ENCODE assay signal across 1 cellular context in genomic region chr22:41832553-41833368, GRCh38.
TF ChIP-seq lines count a peak whose summit lies in the region.

Gene SREBF2 (plus strand): TSS chr22:41833105. CDS start chr22:41833271, 166 bp downstream.

TF ChIP-seq in WTC11, 78 proteins besides CTCF, POLR2A, EP300 and RAD21 (continued from another document):
- TF ChIP-seq TEAD1 (CRISPR knock-in tag; IDR thresholded peaks at IDR 0.05) (0 out of 2 replicates have a peak, but pooled peaks have one; percentile 62), FOXP1 (CRISPR knock-in tag; IDR thresholded peaks at IDR 0.05; ENCODE audit: borderline replicate concordance) (peak; percentile 71), ETV6 (CRISPR knock-in tag; IDR thresholded peaks at IDR 0.05) (peak; percentile 90), USF1 (CRISPR knock-in tag; IDR thresholded peaks at IDR 0.05) (0 out of 2 replicates have a peak, but pooled peaks have one; percentile 34), ZNF232 (CRISPR knock-in tag; IDR thresholded peaks at IDR 0.05) (0 out of 2 replicates have a peak, but pooled peaks have one; percentile 6), HMGA2 (CRISPR knock-in tag; IDR thresholded peaks at IDR 0.05) (peak; percentile 67; the same call in 1 of the 2 replicates), SP1 (CRISPR knock-in tag; conservative IDR thresholded peaks at IDR 0.05) (peak; percentile 95), CDX4 (CRISPR knock-in tag; IDR thresholded peaks at IDR 0.05; ENCODE audit: borderline replicate concordance) (no peak), JUN (CRISPR knock-in tag; IDR thresholded peaks at IDR 0.05) (peak; percentile 19; the same call in 1 of the 2 replicates), FOXJ3 (CRISPR knock-in tag; IDR thresholded peaks at IDR 0.05; ENCODE audit: borderline replicate concordance) (no peak), GABPB1 (CRISPR knock-in tag; IDR thresholded peaks at IDR 0.05) (peak; percentile 94), MYBL2 (CRISPR knock-in tag; IDR thresholded peaks at IDR 0.05) (0 out of 2 replicates have a peak, but pooled peaks have one; percentile 33), NFYB (CRISPR knock-in tag; conservative IDR thresholded peaks at IDR 0.05; ENCODE audit: low read depth) (peak; percentile 89), PRRX2 (CRISPR knock-in tag; IDR thresholded peaks at IDR 0.05) (0 out of 2 replicates have a peak, but pooled peaks have one; percentile 28)
- TF ChIP-seq, protein P1, sequence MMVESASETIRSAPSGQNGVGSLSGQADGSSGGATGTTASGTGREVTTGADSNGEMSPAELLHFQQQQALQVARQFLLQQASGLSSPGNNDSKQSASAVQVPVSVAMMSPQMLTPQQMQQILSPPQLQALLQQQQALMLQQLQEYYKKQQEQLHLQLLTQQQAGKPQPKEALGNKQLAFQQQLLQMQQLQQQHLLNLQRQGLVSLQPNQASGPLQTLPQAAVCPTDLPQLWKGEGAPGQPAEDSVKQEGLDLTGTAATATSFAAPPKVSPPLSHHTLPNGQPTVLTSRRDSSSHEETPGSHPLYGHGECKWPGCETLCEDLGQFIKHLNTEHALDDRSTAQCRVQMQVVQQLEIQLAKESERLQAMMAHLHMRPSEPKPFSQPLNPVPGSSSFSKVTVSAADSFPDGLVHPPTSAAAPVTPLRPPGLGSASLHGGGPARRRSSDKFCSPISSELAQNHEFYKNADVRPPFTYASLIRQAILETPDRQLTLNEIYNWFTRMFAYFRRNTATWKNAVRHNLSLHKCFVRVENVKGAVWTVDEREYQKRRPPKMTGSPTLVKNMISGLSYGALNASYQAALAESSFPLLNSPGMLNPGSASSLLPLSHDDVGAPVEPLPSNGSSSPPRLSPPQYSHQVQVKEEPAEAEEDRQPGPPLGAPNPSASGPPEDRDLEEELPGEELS (CRISPR knock-in tag; IDR thresholded peaks at IDR 0.05): no peak; the same call in 1 of the 2 replicates
- TF ChIP-seq, protein P2, sequence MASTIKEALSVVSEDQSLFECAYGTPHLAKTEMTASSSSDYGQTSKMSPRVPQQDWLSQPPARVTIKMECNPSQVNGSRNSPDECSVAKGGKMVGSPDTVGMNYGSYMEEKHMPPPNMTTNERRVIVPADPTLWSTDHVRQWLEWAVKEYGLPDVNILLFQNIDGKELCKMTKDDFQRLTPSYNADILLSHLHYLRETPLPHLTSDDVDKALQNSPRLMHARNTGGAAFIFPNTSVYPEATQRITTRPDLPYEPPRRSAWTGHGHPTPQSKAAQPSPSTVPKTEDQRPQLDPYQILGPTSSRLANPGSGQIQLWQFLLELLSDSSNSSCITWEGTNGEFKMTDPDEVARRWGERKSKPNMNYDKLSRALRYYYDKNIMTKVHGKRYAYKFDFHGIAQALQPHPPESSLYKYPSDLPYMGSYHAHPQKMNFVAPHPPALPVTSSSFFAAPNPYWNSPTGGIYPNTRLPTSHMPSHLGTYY (CRISPR knock-in tag; IDR thresholded peaks at IDR 0.05): 0 out of 2 replicates have a peak, but pooled peaks have one; percentile 28
- TF ChIP-seq, protein P3, sequence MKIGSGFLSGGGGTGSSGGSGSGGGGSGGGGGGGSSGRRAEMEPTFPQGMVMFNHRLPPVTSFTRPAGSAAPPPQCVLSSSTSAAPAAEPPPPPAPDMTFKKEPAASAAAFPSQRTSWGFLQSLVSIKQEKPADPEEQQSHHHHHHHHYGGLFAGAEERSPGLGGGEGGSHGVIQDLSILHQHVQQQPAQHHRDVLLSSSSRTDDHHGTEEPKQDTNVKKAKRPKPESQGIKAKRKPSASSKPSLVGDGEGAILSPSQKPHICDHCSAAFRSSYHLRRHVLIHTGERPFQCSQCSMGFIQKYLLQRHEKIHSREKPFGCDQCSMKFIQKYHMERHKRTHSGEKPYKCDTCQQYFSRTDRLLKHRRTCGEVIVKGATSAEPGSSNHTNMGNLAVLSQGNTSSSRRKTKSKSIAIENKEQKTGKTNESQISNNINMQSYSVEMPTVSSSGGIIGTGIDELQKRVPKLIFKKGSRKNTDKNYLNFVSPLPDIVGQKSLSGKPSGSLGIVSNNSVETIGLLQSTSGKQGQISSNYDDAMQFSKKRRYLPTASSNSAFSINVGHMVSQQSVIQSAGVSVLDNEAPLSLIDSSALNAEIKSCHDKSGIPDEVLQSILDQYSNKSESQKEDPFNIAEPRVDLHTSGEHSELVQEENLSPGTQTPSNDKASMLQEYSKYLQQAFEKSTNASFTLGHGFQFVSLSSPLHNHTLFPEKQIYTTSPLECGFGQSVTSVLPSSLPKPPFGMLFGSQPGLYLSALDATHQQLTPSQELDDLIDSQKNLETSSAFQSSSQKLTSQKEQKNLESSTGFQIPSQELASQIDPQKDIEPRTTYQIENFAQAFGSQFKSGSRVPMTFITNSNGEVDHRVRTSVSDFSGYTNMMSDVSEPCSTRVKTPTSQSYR (CRISPR knock-in tag; IDR thresholded peaks at IDR 0.05): no peak
- TF ChIP-seq, protein P4, sequence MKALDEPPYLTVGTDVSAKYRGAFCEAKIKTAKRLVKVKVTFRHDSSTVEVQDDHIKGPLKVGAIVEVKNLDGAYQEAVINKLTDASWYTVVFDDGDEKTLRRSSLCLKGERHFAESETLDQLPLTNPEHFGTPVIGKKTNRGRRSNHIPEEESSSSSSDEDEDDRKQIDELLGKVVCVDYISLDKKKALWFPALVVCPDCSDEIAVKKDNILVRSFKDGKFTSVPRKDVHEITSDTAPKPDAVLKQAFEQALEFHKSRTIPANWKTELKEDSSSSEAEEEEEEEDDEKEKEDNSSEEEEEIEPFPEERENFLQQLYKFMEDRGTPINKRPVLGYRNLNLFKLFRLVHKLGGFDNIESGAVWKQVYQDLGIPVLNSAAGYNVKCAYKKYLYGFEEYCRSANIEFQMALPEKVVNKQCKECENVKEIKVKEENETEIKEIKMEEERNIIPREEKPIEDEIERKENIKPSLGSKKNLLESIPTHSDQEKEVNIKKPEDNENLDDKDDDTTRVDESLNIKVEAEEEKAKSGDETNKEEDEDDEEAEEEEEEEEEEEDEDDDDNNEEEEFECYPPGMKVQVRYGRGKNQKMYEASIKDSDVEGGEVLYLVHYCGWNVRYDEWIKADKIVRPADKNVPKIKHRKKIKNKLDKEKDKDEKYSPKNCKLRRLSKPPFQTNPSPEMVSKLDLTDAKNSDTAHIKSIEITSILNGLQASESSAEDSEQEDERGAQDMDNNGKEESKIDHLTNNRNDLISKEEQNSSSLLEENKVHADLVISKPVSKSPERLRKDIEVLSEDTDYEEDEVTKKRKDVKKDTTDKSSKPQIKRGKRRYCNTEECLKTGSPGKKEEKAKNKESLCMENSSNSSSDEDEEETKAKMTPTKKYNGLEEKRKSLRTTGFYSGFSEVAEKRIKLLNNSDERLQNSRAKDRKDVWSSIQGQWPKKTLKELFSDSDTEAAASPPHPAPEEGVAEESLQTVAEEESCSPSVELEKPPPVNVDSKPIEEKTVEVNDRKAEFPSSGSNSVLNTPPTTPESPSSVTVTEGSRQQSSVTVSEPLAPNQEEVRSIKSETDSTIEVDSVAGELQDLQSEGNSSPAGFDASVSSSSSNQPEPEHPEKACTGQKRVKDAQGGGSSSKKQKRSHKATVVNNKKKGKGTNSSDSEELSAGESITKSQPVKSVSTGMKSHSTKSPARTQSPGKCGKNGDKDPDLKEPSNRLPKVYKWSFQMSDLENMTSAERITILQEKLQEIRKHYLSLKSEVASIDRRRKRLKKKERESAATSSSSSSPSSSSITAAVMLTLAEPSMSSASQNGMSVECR (CRISPR knock-in tag; IDR thresholded peaks at IDR 0.05; ENCODE audit: borderline replicate concordance): 0 out of 2 replicates have a peak, but pooled peaks have one; percentile 77
